ENCODE assay signal across 20 cellular contexts in the genomic region with DNA sequence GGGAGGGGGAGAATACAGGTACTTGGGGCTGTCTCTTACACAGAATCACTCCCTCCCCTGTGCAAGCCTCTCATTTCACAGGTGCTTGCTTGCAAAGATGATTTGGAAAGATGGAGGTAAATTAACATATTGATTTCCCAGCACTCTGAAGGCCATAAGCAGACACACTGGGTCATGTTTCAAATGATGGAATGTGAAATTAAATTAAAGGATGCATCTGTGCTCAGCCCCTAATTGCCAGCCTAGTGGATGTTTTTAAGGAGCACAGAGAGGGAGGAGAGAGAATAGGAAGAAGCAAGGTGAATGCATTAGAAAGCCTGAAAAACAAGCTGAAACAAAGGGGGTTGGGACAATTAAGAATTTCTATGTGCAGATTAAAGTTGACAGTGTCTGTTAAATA.
"Had no signal": no experiment of that assay in that cellular context is flagged by ENCODE, and none has a peak within 500 bp of the region (broad histone marks: within the 10 kb centered on the region; RNA-seq: fewer than 3 reads in every experiment).

No MANE protein-coding gene starts in this region.

- H3K4me3 ChIP-seq: Peyer's patch, SJCRH30 had no signal

- H3K9me3 ChIP-seq: Peyer's patch, SJCRH30 had no signal

- DNase-seq: activated CD4-positive, alpha-beta T cell treated with anti-CD3 and anti-CD28 coated beads for 4 hours; activated CD8-positive, alpha-beta T cell treated with anti-CD3 and anti-CD28 coated beads, Interleukin-2, amount 10 ng/mL, durations not matched to agents 7 days and 5 days; activated gamma-delta T cell; activated naive CD4-positive, alpha-beta T cell treated with anti-CD3 and anti-CD28 coated beads for 36 hours; activated T-cell treated with anti-CD3 and anti-CD28 coated beads, Interleukin-2, amount 50 U/mL, for 4 hours; amygdala; KG1; NCI-H1092; NCI-H1436; NCI-H1930; NCI-H526; NCI-H82; Peyer's patch; Right ventricle myocardium superior; SJCRH30; SW 1271 had no signal

- H3K4me1 ChIP-seq: Peyer's patch, SJCRH30 had no signal

- H3K27ac ChIP-seq: Peyer's patch, RWPE1, SJCRH30 had no signal

- ATAC-seq: activated CD4-positive, CD25-positive, alpha-beta regulatory T cell treated with anti-CD3 and anti-CD28 coated beads, Interleukin-2, amount 50 U/mL, for 24 hours; activated CD8-positive, alpha-beta T cell treated with anti-CD3 and anti-CD28 coated beads, Interleukin-2, amount 10 ng/mL, durations not matched to agents 7 days and 5 days; activated T-cell treated with anti-CD3 and anti-CD28 coated beads, Interleukin-2, amount 50 U/mL, for 4 hours; activated T-helper 17 cell treated with anti-CD3 and anti-CD28 coated beads, Interleukin-2, amount 50 U/mL, for 72 hours; SK-N-SH treated with all-trans-retinoic acid at 6 μM for 48 hours had no signal

- H3K27me3 ChIP-seq: Peyer's patch, SJCRH30 had no signal

- H3K36me3 ChIP-seq: Peyer's patch, SJCRH30 had no signal
